ENCODE assay signal across 10 cellular contexts in genomic region chr17:7295230-7296180, GRCh38. TPM values are rescaled to one million over a fixed set of nuclear protein-coding genes. Genes with fewer than 3 reads are reported as not detected.
DNase-seq lines count a peak whose midpoint lies in the region; ATAC-seq and TF ChIP-seq lines count a peak whose summit lies in the region.
"Had no signal": no experiment of that assay in that cellular context is flagged by ENCODE, and none has a peak within 500 bp of the region (broad histone marks: within the 10 kb centered on the region; RNA-seq: fewer than 3 reads in every experiment).

No MANE protein-coding gene starts in this region.

- H3K27ac ChIP-seq in C4-2B: peak overlapping the region; percentile 56

- DNase-seq in HFFc6: no peak
- no peak for DNase-seq in central memory CD8-positive, alpha-beta T cell (ENCODE audit: low spot score in 2 of 2)
- DNase-seq in effector CD4-positive, alpha-beta T cell: no peak
- DNase-seq in activated effector memory CD4-positive, alpha-beta T cell treated with Interleukin-2 at 50 U/mL for 16 hours: no peak

- peaks cover 11% of the 10 kb centered on the region for H3K4me1 Mint-ChIP-seq in HFFc6 (ENCODE audit: low read depth)
- peaks cover 7% of the 10 kb centered on the region for H3K4me1 Mint-ChIP-seq in central memory CD8-positive, alpha-beta T cell
- H3K4me1 Mint-ChIP-seq in nephron: peaks cover 17% of the 10 kb centered on the region

- ATAC-seq in central memory CD8-positive, alpha-beta T cell (replicated peaks; ENCODE audit: extremely low read depth, poor library complexity, severe bottlenecking): no peak
- ATAC-seq in HG03045 (IDR thresholded peaks at IDR 0.05; ENCODE audit: unreplicated experiment) (no peak), GM18502 (IDR thresholded peaks at IDR 0.05; ENCODE audit: poor library complexity, unreplicated experiment) (no peak)

- TF ChIP-seq CTCF in C4-2B (conservative IDR thresholded peaks at IDR 0.05) (no peak), HFFc6 (IDR thresholded peaks at IDR 0.05) (no peak), nephron (IDR thresholded peaks at IDR 0.05; ENCODE audit: unreplicated experiment in 3 of 3) (no peak)

- H3K36me3 Mint-ChIP-seq in HFFc6 (ENCODE audit: low read depth) (no peaks in the 10 kb centered on the region), nephron (ENCODE audit: low read depth) (no peaks in the 10 kb centered on the region)
- peaks cover 7% of the 10 kb centered on the region for H3K36me3 Mint-ChIP-seq in central memory CD8-positive, alpha-beta T cell (ENCODE audit: insufficient read depth)

- no peaks in the 10 kb centered on the region for H3K9me3 Mint-ChIP-seq in HFFc6
- no peaks in the 10 kb centered on the region for H3K9me3 Mint-ChIP-seq in central memory CD8-positive, alpha-beta T cell
- no peaks in the 10 kb centered on the region for H3K9me3 Mint-ChIP-seq in nephron

- H3K4me3 Mint-ChIP-seq in HFFc6: peak overlapping the region; percentile 66
- peak overlapping the region; percentile 85 for H3K4me3 Mint-ChIP-seq in central memory CD8-positive, alpha-beta T cell
- peak overlapping the region; percentile 78 to 81 (median 80) for H3K4me3 Mint-ChIP-seq in nephron

- no peak overlapping the region for H3K27ac Mint-ChIP-seq in HFFc6
- H3K27ac Mint-ChIP-seq in central memory CD8-positive, alpha-beta T cell (ENCODE audit: low read depth): peak overlapping the region; percentile 85
- no peak overlapping the region for H3K27ac Mint-ChIP-seq in nephron

- H3K27me3 Mint-ChIP-seq in HFFc6 (ENCODE audit: insufficient read depth): peaks cover 49% of the 10 kb centered on the region
- peaks cover 43% of the 10 kb centered on the region for H3K27me3 Mint-ChIP-seq in central memory CD8-positive, alpha-beta T cell
- H3K27me3 Mint-ChIP-seq in nephron (ENCODE audit: low read depth): peaks cover 69% of the 10 kb centered on the region

RNA-seq across cellular contexts. Expression of gene YBX2, which starts 1.1 kb away (rescaled TPM):
- not detected for total RNA-seq in HFFc6 (2021; fragmentation: NEBNext Ultra II Directional; extraction: Animal tissue kit (Norgen Biotek cat#: 25700))
- total RNA-seq: glomerular endothelial cell, HT1080 had no signal

RNA-seq across cellular contexts. Expression of gene EIF5A, which starts 11.9 kb away (rescaled TPM):
- 1,000 to 10,000 TPM; 1,011 to 1,116 (median 1,072) TPM for total RNA-seq in HFFc6 (2021; fragmentation: NEBNext Ultra II Directional; extraction: Animal tissue kit (Norgen Biotek cat#: 25700))

RNA-seq across cellular contexts. Expression of gene SLC2A4, which starts 14.0 kb away (rescaled TPM):
- total RNA-seq in HFFc6 (2021; fragmentation: NEBNext Ultra II Directional; extraction: Animal tissue kit (Norgen Biotek cat#: 25700)): under 1 TPM in 5 of 6 experiments, not detected in 1; 0.07 to 0.09 (median 0.09) TPM
- total RNA-seq: glomerular endothelial cell had no signal

RNA-seq across cellular contexts. Expression of gene GPS2, which starts 19.7 kb away (rescaled TPM):
- 10 to 100 TPM; 34.7 to 45.2 (median 40.7) TPM for total RNA-seq in HFFc6 (2021; fragmentation: NEBNext Ultra II Directional; extraction: Animal tissue kit (Norgen Biotek cat#: 25700))

RNA-seq across cellular contexts. Expression of gene CLDN7, which starts 33.2 kb away (rescaled TPM):
- total RNA-seq in HFFc6 (2021; fragmentation: NEBNext Ultra II Directional; extraction: Animal tissue kit (Norgen Biotek cat#: 25700)): 1 to 10 TPM in 4 of 6 experiments, under 1 TPM in 2; 0.43 to 3.0 (median 1.7) TPM
- total RNA-seq: HT1080 had no signal
